ENCODE assay signal across 8 cellular contexts in the genomic region with DNA sequence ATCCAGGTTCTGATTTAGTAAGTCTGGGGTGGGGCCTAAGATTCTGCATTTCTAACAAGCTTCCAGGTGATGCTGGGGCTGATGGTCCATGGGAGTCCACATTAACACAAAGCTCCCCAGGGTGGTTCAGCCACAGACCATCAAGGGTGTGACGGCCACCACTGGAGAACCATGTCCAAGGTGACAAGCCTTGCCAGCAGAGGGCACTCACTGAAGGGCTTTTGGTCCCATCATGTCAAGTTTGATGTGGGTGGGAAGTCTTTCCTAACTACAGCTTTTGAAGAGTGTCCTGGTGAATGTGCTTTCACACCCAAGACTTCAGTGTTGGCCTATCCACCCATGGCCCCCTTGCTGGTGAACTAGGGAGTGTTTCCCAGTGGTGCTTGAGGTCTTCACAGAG.
A peak's percentile ranks its signal among the peaks of the same experiment; 100 is the strongest.
DNase-seq lines count a peak whose midpoint lies in the region; ATAC-seq lines count a peak whose summit lies in the region.

No MANE protein-coding gene starts in this region.

- peak; percentile 80 for ATAC-seq in activated CD8-positive, alpha-beta T cell treated with anti-CD3 and anti-CD28 coated beads, Interleukin-2, amount 10 ng/mL, durations not matched to agents 7 days and 5 days
- no peak for ATAC-seq in HG03025 (IDR thresholded peaks at IDR 0.05; ENCODE audit: low FRiP score, unreplicated experiment)

- H3K27ac Mint-ChIP-seq in activated CD8-positive, alpha-beta T cell treated with anti-CD3 and anti-CD28 coated beads, Interleukin-2, amount 10 ng/mL, durations not matched to agents 7 days and 5 days = no peak overlapping the region

- POLR2A ChIA-PET in activated CD8-positive, alpha-beta T cell treated with anti-CD3 and anti-CD28 coated beads, Interleukin-2, amount 10 ng/mL, durations not matched to agents 7 days and 5 days (lab: Charles Lee) = no interaction called here

- no peaks in the 10 kb centered on the region for H3K36me3 Mint-ChIP-seq in activated CD8-positive, alpha-beta T cell treated with anti-CD3 and anti-CD28 coated beads, Interleukin-2, amount 10 ng/mL, durations not matched to agents 7 days and 5 days (ENCODE audit: low read depth)

- no peak overlapping the region for H3K27ac ChIP-seq in caudate nucleus (ENCODE audit: low read depth, low read length)

- H3K4me1 Mint-ChIP-seq in activated CD8-positive, alpha-beta T cell treated with anti-CD3 and anti-CD28 coated beads, Interleukin-2, amount 10 ng/mL, durations not matched to agents 7 days and 5 days (ENCODE audit: low read depth) = peaks cover 3% of the 10 kb centered on the region

- H3K9me3 Mint-ChIP-seq in activated CD8-positive, alpha-beta T cell treated with anti-CD3 and anti-CD28 coated beads, Interleukin-2, amount 10 ng/mL, durations not matched to agents 7 days and 5 days (ENCODE audit: insufficient read depth) = no peaks in the 10 kb centered on the region

- CTCF ChIA-PET in activated CD8-positive, alpha-beta T cell treated with anti-CD3 and anti-CD28 coated beads, Interleukin-2, amount 10 ng/mL, durations not matched to agents 7 days and 5 days (lab: Charles Lee) = interaction anchor here (0.6 to 2.2 kb wide), 26 partner anchors 8 to 451 kb away, joined by 3 to 23 read pairs (median 4); a partner anchor contains a TSS

- DNase-seq in ELR (ENCODE audit: low read depth) (peak; percentile 58), M059J (ENCODE audit: low read depth) (peak; percentile 61), germinal center (ENCODE audit: low spot score) (peak; percentile 26), caudate nucleus (lab: John Stamatoyannopoulos, UW) (no peak), NCI-H1417 treated with DMSO at 0.1 percent for 48 hours (lab: John Stamatoyannopoulos, UW) (no peak)
- DNase-seq in activated CD8-positive, alpha-beta T cell treated with anti-CD3 and anti-CD28 coated beads, Interleukin-2, amount 10 ng/mL, durations not matched to agents 7 days and 5 days = peak; percentile 69
- DNase-seq in stimulated activated CD8-positive, alpha-beta memory T cell treated with anti-CD3 and anti-CD28 coated beads, Interleukin-15, amount 100 ng/mL, for 1 hour (ENCODE audit: low read depth) = peak; percentile 21

- no peak overlapping the region for H3K4me3 Mint-ChIP-seq in activated CD8-positive, alpha-beta T cell treated with anti-CD3 and anti-CD28 coated beads, Interleukin-2, amount 10 ng/mL, durations not matched to agents 7 days and 5 days

- H3K27me3 Mint-ChIP-seq in activated CD8-positive, alpha-beta T cell treated with anti-CD3 and anti-CD28 coated beads, Interleukin-2, amount 10 ng/mL, durations not matched to agents 7 days and 5 days (ENCODE audit: low read depth) = peaks cover 24% of the 10 kb centered on the region

Comparison
In these comparisons a context has a peak if more than half of its experiments do, and no peak if none do; other contexts are left out.
1. DNase-seq: peak in ELR (single experiment), M059J (single experiment), activated CD8-positive, alpha-beta T cell treated with anti-CD3 and anti-CD28 coated beads, Interleukin-2, amount 10 ng/mL, durations not matched to agents 7 days and 5 days (single experiment), germinal center (single experiment) and stimulated activated CD8-positive, alpha-beta memory T cell treated with anti-CD3 and anti-CD28 coated beads, Interleukin-15, amount 100 ng/mL, for 1 hour (single experiment); none in caudate nucleus (0 of 61) and NCI-H1417 treated with DMSO at 0.1 percent for 48 hours (single experiment).